ENCODE assay signal across 18 cellular contexts in the genomic region with DNA sequence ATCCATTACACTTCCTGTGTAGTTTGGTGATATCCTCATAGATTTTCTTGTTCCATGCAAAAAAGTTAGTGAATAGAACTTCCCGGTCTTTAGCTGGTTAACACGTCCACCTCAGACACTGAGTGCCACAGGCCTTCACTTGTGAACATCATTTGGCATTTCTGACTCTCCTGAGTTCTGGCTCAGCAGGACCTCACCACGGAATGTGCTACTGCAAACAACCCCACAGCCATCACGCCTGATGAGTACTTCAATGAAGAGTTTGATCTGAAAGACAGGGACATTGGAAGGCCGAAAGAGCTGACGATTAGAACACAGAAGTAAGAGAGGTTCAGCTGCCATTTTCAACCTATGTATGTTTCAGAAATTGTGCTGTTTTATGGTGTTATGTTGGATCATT. TPM values are rescaled to one million over a fixed set of nuclear protein-coding genes. Genes with fewer than 3 reads are reported as not detected.
DNase-seq lines count a peak whose midpoint lies in the region; ATAC-seq and TF ChIP-seq lines count a peak whose summit lies in the region.
"Had no signal": no experiment of that assay in that cellular context is flagged by ENCODE, and none has a peak within 500 bp of the region (broad histone marks: within the 10 kb centered on the region; RNA-seq: fewer than 3 reads in every experiment).

No MANE protein-coding gene starts in this region.

- no peak for TF ChIP-seq CTCF in endodermal cell (conservative IDR thresholded peaks at IDR 0.05)
- no peak for TF ChIP-seq CTCF in foreskin fibroblast (IDR thresholded peaks at IDR 0.05; ENCODE audit: low read depth, low read length)

- CTCF ChIA-PET in activated naive CD4-positive, alpha-beta T cell treated with anti-CD3 and anti-CD28 coated beads for 36 hours (lab: Charles Lee): interaction anchor here (1.1 kb wide), 1 partner anchor 24 kb away, joined by 4 read pairs; no protein-coding TSS in a partner anchor
- CTCF ChIA-PET in activated naive CD4-positive, alpha-beta T cell treated with anti-CD3 and anti-CD28 coated beads, Interleukin-2, amount 10 ng/mL, durations not matched to agents 7 days and 5 days (lab: Charles Lee): interaction anchor here (0.7 kb wide), 1 partner anchor 333 kb away, joined by 4 read pairs; no protein-coding TSS in a partner anchor

- intact Hi-C loops in activated naive CD4-positive, alpha-beta T cell treated with anti-CD3 and anti-CD28 coated beads for 36 hours (cut with micrococcal nuclease): no loop called here

- H3K27me3 Mint-ChIP-seq in activated naive CD4-positive, alpha-beta T cell treated with anti-CD3 and anti-CD28 coated beads for 36 hours (ENCODE audit: low read depth): no peaks in the 10 kb centered on the region
- no peaks in the 10 kb centered on the region for H3K27me3 Mint-ChIP-seq in activated naive CD4-positive, alpha-beta T cell treated with anti-CD3 and anti-CD28 coated beads, Interleukin-2, amount 10 ng/mL, durations not matched to agents 7 days and 5 days
- no peaks in the 10 kb centered on the region for H3K27me3 Mint-ChIP-seq in activated T-helper 17 cell treated with anti-CD3 and anti-CD28 coated beads, Interleukin-2, amount 50 U/mL, for 72 hours
- H3K27me3 Mint-ChIP-seq in endodermal cell (ENCODE audit: insufficient read depth): no peaks in the 10 kb centered on the region

- peaks cover 24% of the 10 kb centered on the region for H3K4me1 Mint-ChIP-seq in activated naive CD4-positive, alpha-beta T cell treated with anti-CD3 and anti-CD28 coated beads for 36 hours (ENCODE audit: low read depth)
- H3K4me1 Mint-ChIP-seq in activated naive CD4-positive, alpha-beta T cell treated with anti-CD3 and anti-CD28 coated beads, Interleukin-2, amount 10 ng/mL, durations not matched to agents 7 days and 5 days: peaks cover 4% of the 10 kb centered on the region
- peaks cover 7% of the 10 kb centered on the region for H3K4me1 Mint-ChIP-seq in activated T-helper 17 cell treated with anti-CD3 and anti-CD28 coated beads, Interleukin-2, amount 50 U/mL, for 72 hours
- H3K4me1 Mint-ChIP-seq in endodermal cell: peaks cover 5% of the 10 kb centered on the region

- peaks cover 17% of the 10 kb centered on the region for H3K36me3 Mint-ChIP-seq in activated naive CD4-positive, alpha-beta T cell treated with anti-CD3 and anti-CD28 coated beads for 36 hours (ENCODE audit: low read depth)
- peaks cover 53% of the 10 kb centered on the region for H3K36me3 Mint-ChIP-seq in activated naive CD4-positive, alpha-beta T cell treated with anti-CD3 and anti-CD28 coated beads, Interleukin-2, amount 10 ng/mL, durations not matched to agents 7 days and 5 days
- H3K36me3 Mint-ChIP-seq in activated T-helper 17 cell treated with anti-CD3 and anti-CD28 coated beads, Interleukin-2, amount 50 U/mL, for 72 hours (ENCODE audit: low read depth): peaks cover 97% of the 10 kb centered on the region
- H3K36me3 Mint-ChIP-seq in endodermal cell (ENCODE audit: low read depth): peaks cover 60% of the 10 kb centered on the region

- H3K27me3 ChIP-seq in endodermal cell (ENCODE audit: control insufficient read depth, insufficient read depth, low read length, poor library complexity, severe bottlenecking) (no peaks in the 10 kb centered on the region), thymus (ENCODE audit: control insufficient read depth, insufficient read depth) (no peaks in the 10 kb centered on the region)
- H3K27me3 ChIP-seq: BLaER1 treated with 17β-estradiol and CSF1 and Interleukin-3, amounts not matched to agents 10 nM and 100 nM had no signal

- WGBS in endodermal cell (ENCODE audit: insufficient coverage in 1 of 2, insufficient read length in 1 of 2), 2 experiments: 80 to 86% methylated on average over 6 of the region's 6 CpGs
- 96% methylated on average over 6 of the region's 6 CpGs for WGBS in thymus

- H3K9me3 Mint-ChIP-seq in activated naive CD4-positive, alpha-beta T cell treated with anti-CD3 and anti-CD28 coated beads for 36 hours: no peaks in the 10 kb centered on the region
- no peaks in the 10 kb centered on the region for H3K9me3 Mint-ChIP-seq in activated naive CD4-positive, alpha-beta T cell treated with anti-CD3 and anti-CD28 coated beads, Interleukin-2, amount 10 ng/mL, durations not matched to agents 7 days and 5 days
- no peaks in the 10 kb centered on the region for H3K9me3 Mint-ChIP-seq in activated T-helper 17 cell treated with anti-CD3 and anti-CD28 coated beads, Interleukin-2, amount 50 U/mL, for 72 hours
- no peaks in the 10 kb centered on the region for H3K9me3 Mint-ChIP-seq in endodermal cell

- H3K27ac ChIP-seq in endodermal cell (ENCODE audit: low read depth, low read length) (no peak overlapping the region), thymus (ENCODE audit: low read depth) (peak overlapping the region; percentile 18)
- H3K27ac ChIP-seq: BLaER1 treated with 17β-estradiol and CSF1 and Interleukin-3, amounts not matched to agents 10 nM and 100 nM; RWPE1 had no signal

- H3K9me3 ChIP-seq in endodermal cell (ENCODE audit: control insufficient read depth, low read length) (no peaks in the 10 kb centered on the region), thymus (ENCODE audit: control insufficient read depth) (no peaks in the 10 kb centered on the region)
- H3K9me3 ChIP-seq: BLaER1 treated with 17β-estradiol and CSF1 and Interleukin-3, amounts not matched to agents 10 nM and 100 nM had no signal

- H3K4me3 Mint-ChIP-seq in activated naive CD4-positive, alpha-beta T cell treated with anti-CD3 and anti-CD28 coated beads for 36 hours: no peak overlapping the region
- no peak overlapping the region for H3K4me3 Mint-ChIP-seq in activated naive CD4-positive, alpha-beta T cell treated with anti-CD3 and anti-CD28 coated beads, Interleukin-2, amount 10 ng/mL, durations not matched to agents 7 days and 5 days
- H3K4me3 Mint-ChIP-seq in activated T-helper 17 cell treated with anti-CD3 and anti-CD28 coated beads, Interleukin-2, amount 50 U/mL, for 72 hours: no peak overlapping the region
- H3K4me3 Mint-ChIP-seq in endodermal cell: no peak overlapping the region

- no peak for DNase-seq in activated naive CD4-positive, alpha-beta T cell treated with anti-CD3 and anti-CD28 coated beads for 36 hours
- DNase-seq in activated naive CD4-positive, alpha-beta T cell treated with anti-CD3 and anti-CD28 coated beads, Interleukin-2, amount 10 ng/mL, durations not matched to agents 7 days and 5 days: no peak
- DNase-seq in endodermal cell: peak; percentile 68
- DNase-seq in kidney tubule cell (ENCODE audit: low spot score): no peak
- DNase-seq in foreskin fibroblast: no peak
- DNase-seq: DMS79, GOT3, NCI-H1417 treated with DMSO at 0.1 percent for 48 hours, NCI-H187 treated with DMSO at 0.1 percent for 48 hours, NCI-H345, NCI-H524 treated with DMSO at 0.1 percent for 48 hours, PC-3, SIG-M5 had no signal

- H3K36me3 ChIP-seq in endodermal cell (ENCODE audit: control insufficient read depth, insufficient read depth, low read length) (peaks cover 76% of the 10 kb centered on the region), thymus (ENCODE audit: control insufficient read depth, insufficient read depth) (peaks cover 39% of the 10 kb centered on the region)

- H3K4me1 ChIP-seq in endodermal cell (ENCODE audit: control insufficient read depth, insufficient read depth, low read length) (no peaks in the 10 kb centered on the region), thymus (ENCODE audit: control insufficient read depth, insufficient read depth, low read length) (no peaks in the 10 kb centered on the region)

- peak overlapping the region; percentile 19 for H3K27ac Mint-ChIP-seq in activated naive CD4-positive, alpha-beta T cell treated with anti-CD3 and anti-CD28 coated beads for 36 hours
- no peak overlapping the region for H3K27ac Mint-ChIP-seq in activated naive CD4-positive, alpha-beta T cell treated with anti-CD3 and anti-CD28 coated beads, Interleukin-2, amount 10 ng/mL, durations not matched to agents 7 days and 5 days
- H3K27ac Mint-ChIP-seq in activated T-helper 17 cell treated with anti-CD3 and anti-CD28 coated beads, Interleukin-2, amount 50 U/mL, for 72 hours: peak overlapping the region; percentile 42
- H3K27ac Mint-ChIP-seq in endodermal cell: no peak overlapping the region

- no peak overlapping the region for H3K4me3 ChIP-seq in endodermal cell (ENCODE audit: low read length)
- H3K4me3 ChIP-seq in thymus (ENCODE audit: low read length): no peak overlapping the region
- H3K4me3 ChIP-seq in foreskin fibroblast (ENCODE audit: low read depth in 1 of 2, low read length in 2 of 2): no peak overlapping the region
- H3K4me3 ChIP-seq: BLaER1 treated with 17β-estradiol and CSF1 and Interleukin-3, amounts not matched to agents 10 nM and 100 nM had no signal

- no peak overlapping the region for H3K9ac ChIP-seq in endodermal cell (ENCODE audit: extremely low read depth, low read length, poor library complexity, severe bottlenecking)
- H3K9ac ChIP-seq: BLaER1 treated with 17β-estradiol and CSF1 and Interleukin-3, amounts not matched to agents 10 nM and 100 nM had no signal

- ATAC-seq in activated T-helper 17 cell treated with anti-CD3 and anti-CD28 coated beads, Interleukin-2, amount 50 U/mL, for 72 hours (replicated peaks): no peak
- ATAC-seq in HG03139 (IDR thresholded peaks at IDR 0.05; ENCODE audit: unreplicated experiment): no peak
- ATAC-seq: PC-3 had no signal

RNA-seq across cellular contexts. Expression of gene C12orf76, which starts 20.0 kb away (rescaled TPM):
- total RNA-seq in activated naive CD4-positive, alpha-beta T cell treated with anti-CD3 and anti-CD28 coated beads for 36 hours: 10 to 100 TPM; 12.1 to 12.9 TPM
- 10 to 100 TPM in 1 of 2 donors, 1 to 10 TPM in 1; 9.9 to 16.3 TPM for total RNA-seq in activated T-helper 17 cell treated with anti-CD3 and anti-CD28 coated beads, Interleukin-2, amount 50 U/mL, for 72 hours
- total RNA-seq in endodermal cell: 10 to 100 TPM; 19.6 to 23.5 TPM
- polyA plus RNA-seq in endodermal cell (2013, experiment 1 of 2): 26.7 TPM
- polyA plus RNA-seq in endodermal cell (2013, experiment 2 of 2): 26.4 TPM
- 21.5 TPM for polyA plus RNA-seq in thymus

RNA-seq across cellular contexts. Expression of gene ANKRD13A, which starts 29.1 kb away (rescaled TPM):
- 10 to 100 TPM; 28.3 to 31.5 TPM for total RNA-seq in activated naive CD4-positive, alpha-beta T cell treated with anti-CD3 and anti-CD28 coated beads for 36 hours
- total RNA-seq in activated T-helper 17 cell treated with anti-CD3 and anti-CD28 coated beads, Interleukin-2, amount 50 U/mL, for 72 hours: 10 to 100 TPM; 61.4 to 68.5 TPM
- 10 to 100 TPM; 33.2 to 44.6 TPM for total RNA-seq in endodermal cell
- 24.0 TPM for polyA plus RNA-seq in endodermal cell (2013, experiment 1 of 2)
- polyA plus RNA-seq in endodermal cell (2013, experiment 2 of 2): 23.1 TPM
- 30.8 TPM for polyA plus RNA-seq in thymus

RNA-seq across cellular contexts. Expression of gene GIT2, which starts 32.2 kb away (rescaled TPM):
- total RNA-seq in activated naive CD4-positive, alpha-beta T cell treated with anti-CD3 and anti-CD28 coated beads for 36 hours: 10 to 100 TPM; 40.2 to 41.6 TPM
- 10 to 100 TPM; 70.8 to 75.2 TPM for total RNA-seq in activated T-helper 17 cell treated with anti-CD3 and anti-CD28 coated beads, Interleukin-2, amount 50 U/mL, for 72 hours
- total RNA-seq in endodermal cell: 10 to 100 TPM; 27.0 to 27.9 TPM
- polyA plus RNA-seq in endodermal cell (2013, experiment 1 of 2): 20.5 TPM
- polyA plus RNA-seq in endodermal cell (2013, experiment 2 of 2): 20.9 TPM
- 37.6 TPM for polyA plus RNA-seq in thymus

Comparison
In these comparisons a context has a peak if more than half of its experiments do, and no peak if none do; other contexts are left out.
1. H3K27ac Mint-ChIP-seq: peak in activated naive CD4-positive, alpha-beta T cell treated with anti-CD3 and anti-CD28 coated beads for 36 hours (single experiment) and activated T-helper 17 cell treated with anti-CD3 and anti-CD28 coated beads, Interleukin-2, amount 50 U/mL, for 72 hours (single experiment); none in activated naive CD4-positive, alpha-beta T cell treated with anti-CD3 and anti-CD28 coated beads, Interleukin-2, amount 10 ng/mL, durations not matched to agents 7 days and 5 days (single experiment) and endodermal cell (single experiment).